Comparison of ENCODE assay signal across 24 cellular contexts in the genomic region with DNA sequence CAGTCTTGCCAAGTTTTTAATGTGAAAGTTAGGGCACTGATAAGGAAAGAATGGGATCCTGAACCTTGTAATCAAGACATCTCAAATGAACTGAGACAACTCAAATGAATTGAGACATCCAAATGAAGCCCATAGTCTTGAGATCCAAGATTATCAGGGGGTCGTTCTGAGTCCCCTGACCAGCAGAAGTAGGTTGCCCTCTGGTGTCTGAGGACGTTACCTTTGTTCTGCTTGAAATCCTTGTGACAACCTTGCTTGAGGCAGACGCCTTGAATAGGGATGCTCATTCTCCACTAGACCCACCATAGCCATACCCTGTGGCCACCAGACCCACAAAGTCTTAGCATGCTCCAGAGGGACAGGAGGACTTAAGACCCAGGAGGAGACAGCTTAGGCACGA. TPM values are rescaled to one million over a fixed set of nuclear protein-coding genes. Genes with fewer than 3 reads are reported as not detected.
DNase-seq lines count a peak whose midpoint lies in the region; ATAC-seq, FAIRE-seq and TF ChIP-seq lines count a peak whose summit lies in the region.
"Had no signal": no experiment of that assay in that cellular context is flagged by ENCODE, and none has a peak within 500 bp of the region (broad histone marks: within the 10 kb centered on the region; RNA-seq: fewer than 3 reads in every experiment).

No MANE protein-coding gene starts in this region.

- H3K9me3 ChIP-seq in HepG2 (ENCODE audit: low read length) (no peaks in the 10 kb centered on the region), right lobe of liver (no peaks in the 10 kb centered on the region), OCI-LY3 (ENCODE audit: insufficient read depth, low read length) (no peaks in the 10 kb centered on the region), H1 (ENCODE audit: insufficient read depth in 2 of 2, low read depth in 1 of 2, low read length in 1 of 2) (no peaks in the 10 kb centered on the region), adrenal gland (replicated peaks in 1 of 3) (no peaks in the 10 kb centered on the region)
- H3K9me3 ChIP-seq: BLaER1 treated with 17β-estradiol and CSF1 and Interleukin-3, amounts not matched to agents 10 nM and 100 nM; left lung; thyroid gland had no signal

- H3K27ac ChIP-seq in HepG2 (ENCODE audit: extremely low read length, insufficient read depth, low read length) (no peak overlapping the region), right lobe of liver (no peak overlapping the region), OCI-LY3 (ENCODE audit: low read length) (no peak overlapping the region), H1 (ENCODE audit: low read depth, low read length) (no peak overlapping the region), adrenal gland (no peak overlapping the region), brain microvascular endothelial cell (no peak overlapping the region)
- H3K27ac ChIP-seq: BLaER1 treated with 17β-estradiol and CSF1 and Interleukin-3, amounts not matched to agents 10 nM and 100 nM; cardiac muscle cell; left lung; thyroid gland had no signal

- no peaks in the 10 kb centered on the region for H4K20me1 ChIP-seq in HepG2 (ENCODE audit: insufficient read depth, low read length)
- H4K20me1 ChIP-seq in OCI-LY3 (ENCODE audit: insufficient read depth, low read length): no peaks in the 10 kb centered on the region
- H4K20me1 ChIP-seq in H1 (replicated peaks in 1 of 2; ENCODE audit: control insufficient read depth in 1 of 2, insufficient read depth in 2 of 2, low read length in 2 of 2): no peaks in the 10 kb centered on the region
- H4K20me1 ChIP-seq: BLaER1 treated with 17β-estradiol and CSF1 and Interleukin-3, amounts not matched to agents 10 nM and 100 nM had no signal

- BruUV-seq in HepG2 (replicated peaks; lab: Mats Ljungman, UMichigan): no TSS peak

- CTCF ChIA-PET in HepG2 (lab: Yijun Ruan, JAX; ENCODE audit: low intra/inter-chr PET ratio, low total read pairs): interaction anchor here (1.2 kb wide), 1 partner anchor 108 kb away, joined by 3 read pairs; no protein-coding TSS in a partner anchor
- CTCF ChIA-PET in H1 (lab: Charles Lee; ENCODE audit: partially characterized antibody): interaction anchor here (0.7 to 2.0 kb wide), 8 partner anchors 11 to 647 kb away, joined by 3 to 13 read pairs (median 4); no protein-coding TSS in a partner anchor

- TF ChIP-seq RAD21 in HepG2 (CRISPR knock-in tag; IDR thresholded peaks at IDR 0.05) (no peak), H1 (IDR thresholded peaks at IDR 0.05 in 1 of 2, conservative IDR thresholded peaks at IDR 0.05 in 1 of 2; ENCODE audit: low read depth in 2 of 2, low read length in 2 of 2) (peak; percentile 61 to 72)

- TF ChIP-seq POLR2A in HepG2 (IDR thresholded peaks at IDR 0.05; ENCODE audit: insufficient read depth in 1 of 2, low read depth in 2 of 2, low read length in 2 of 2): no peak
- TF ChIP-seq POLR2A in right lobe of liver (IDR thresholded peaks at IDR 0.05): no peak
- TF ChIP-seq POLR2A in H1 (IDR thresholded peaks at IDR 0.05; ENCODE audit: control extremely low read depth in 1 of 2, low read depth in 2 of 2, low read length in 2 of 2): no peak
- no peak for TF ChIP-seq POLR2A in adrenal gland (IDR thresholded peaks at IDR 0.05)

- H3K27me3 ChIP-seq in HepG2 (ENCODE audit: control insufficient read depth in 1 of 2, insufficient read depth in 2 of 2, low read length in 2 of 2) (peaks cover 0 to 7% of the 10 kb centered on the region in 2 experiments; a peak in 1 of 5 replicates), right lobe of liver (no peaks in the 10 kb centered on the region), OCI-LY3 (ENCODE audit: low read depth, low read length) (no peaks in the 10 kb centered on the region), H1 (replicated peaks in 1 of 4; ENCODE audit: control insufficient read depth in 3 of 4, extremely low read depth in 1 of 4, insufficient read depth in 3 of 4, low read length in 3 of 4) (no peaks in the 10 kb centered on the region), adrenal gland (no peaks in the 10 kb centered on the region), brain microvascular endothelial cell (replicated peaks) (peaks cover 3% of the 10 kb centered on the region)
- H3K27me3 ChIP-seq: BLaER1 treated with 17β-estradiol and CSF1 and Interleukin-3, amounts not matched to agents 10 nM and 100 nM; cardiac muscle cell; thyroid gland had no signal

- H2BK12ac ChIP-seq in H1 (ENCODE audit: low read depth, low read length): no peak overlapping the region

- no peaks in the 10 kb centered on the region for H3K36me3 ChIP-seq in HepG2 (replicated peaks in 1 of 2; ENCODE audit: control insufficient read depth in 1 of 2, insufficient read depth in 2 of 2, low read length in 2 of 2)
- H3K36me3 ChIP-seq in right lobe of liver: no peaks in the 10 kb centered on the region
- no peaks in the 10 kb centered on the region for H3K36me3 ChIP-seq in OCI-LY3 (replicated peaks; ENCODE audit: low read depth, low read length)
- H3K36me3 ChIP-seq in H1 (ENCODE audit: control insufficient read depth in 2 of 4, insufficient read depth in 4 of 4, low read length in 3 of 4): no peaks in the 10 kb centered on the region
- no peaks in the 10 kb centered on the region for H3K36me3 ChIP-seq in adrenal gland (replicated peaks in 1 of 2)
- no peaks in the 10 kb centered on the region for H3K36me3 ChIP-seq in brain microvascular endothelial cell (replicated peaks)
- H3K36me3 ChIP-seq: BLaER1 treated with 17β-estradiol and CSF1 and Interleukin-3, amounts not matched to agents 10 nM and 100 nM; cardiac muscle cell; left lung; thyroid gland had no signal

- H3K4me1 ChIP-seq in HepG2 (ENCODE audit: insufficient read depth, low read length) (no peaks in the 10 kb centered on the region), right lobe of liver (no peaks in the 10 kb centered on the region), OCI-LY3 (ENCODE audit: low read length) (peaks cover 5% of the 10 kb centered on the region; the same call in 1 of the 2 replicates), H1 (replicated peaks in 1 of 4; ENCODE audit: control insufficient read depth in 3 of 4, insufficient read depth in 4 of 4, low read length in 3 of 4) (peaks cover 0 to 3% (median 1%) of the 10 kb centered on the region in 4 experiments; a peak in 2 of 7 replicates), adrenal gland (replicated peaks in 1 of 2) (no peaks in the 10 kb centered on the region)
- H3K4me1 ChIP-seq: BLaER1 treated with 17β-estradiol and CSF1 and Interleukin-3, amounts not matched to agents 10 nM and 100 nM; left lung; thyroid gland had no signal

- in situ Hi-C loops in HepG2 (cut with HindIII; ENCODE audit: extremely low pct_ligation_motif_present, low pct_unique_long_range_greater_than_20kb) (no loop called here), brain microvascular endothelial cell (cut with HindIII; ENCODE audit: low pct_ligation_motif_present, low sequenced_read_pairs) (no loop called here)

- no peak overlapping the region for H2BK120ac ChIP-seq in H1 (replicated peaks; ENCODE audit: low read depth, low read length)

- H3K23ac ChIP-seq in H1 (ENCODE audit: insufficient read length): no peak overlapping the region

- H3K9ac ChIP-seq in HepG2 (ENCODE audit: insufficient read depth, low read depth, low read length) (no peak overlapping the region), OCI-LY3 (ENCODE audit: low read length) (no peak overlapping the region), H1 (replicated peaks in 1 of 4; ENCODE audit: extremely low read depth in 1 of 4, low read depth in 3 of 4, low read length in 3 of 4) (no peak overlapping the region)
- H3K9ac ChIP-seq: BLaER1 treated with 17β-estradiol and CSF1 and Interleukin-3, amounts not matched to agents 10 nM and 100 nM had no signal

- no peak overlapping the region for H4K5ac ChIP-seq in H1 (ENCODE audit: insufficient read length, low read depth, low read length)

- no peak overlapping the region for H3K56ac ChIP-seq in H1 (replicated peaks; ENCODE audit: insufficient read length, low read depth, low read length)

- H4K8ac ChIP-seq in H1 (ENCODE audit: extremely low read depth, insufficient read depth, low read length): no peak overlapping the region

- no peak for DNase-seq in HepG2 (ENCODE audit: low spot score)
- no peak for DNase-seq in right lobe of liver
- DNase-seq in H1 (ENCODE audit: low read depth in 1 of 2, low spot score in 2 of 2): no peak
- DNase-seq in T1000 (lab: John Stamatoyannopoulos, UW): no peak
- no peak for DNase-seq in adrenal gland
- no peak for DNase-seq in brain microvascular endothelial cell
- DNase-seq: activated CD4-positive, alpha-beta memory T cell treated with anti-CD3 and anti-CD28 coated beads, Interleukin-2, amount 10 ng/mL, durations not matched to agents 7 days and 5 days; activated naive CD4-positive, alpha-beta T cell treated with Interleukin-2 at 50 U/mL for 16 hours; activated T-cell treated with anti-CD3 and anti-CD28 coated beads for 4 hours; amygdala; head of caudate nucleus; left lung; NCI-H446 treated with DMSO at 0.1 percent for 48 hours; stimulated activated CD4-positive, alpha-beta T cell treated with anti-CD3 and anti-CD28 coated beads, Interleukin-4, amount 100 ng/mL, for 24 hours; stimulated activated naive CD8-positive, alpha-beta T cell treated with anti-CD3 and anti-CD28 coated beads, Interleukin-15, Interleukin-2, amounts not matched to agents 100 U/mL and 50 U/mL, for 24 hours; T-helper 9 cell; thyroid gland had no signal

- H3K23me2 ChIP-seq in H1 (ENCODE audit: low read depth, low read length): no peaks in the 10 kb centered on the region; the same call in 1 of the 2 replicates

- H3K79me2 ChIP-seq in HepG2 (ENCODE audit: insufficient read depth, low read length): no peaks in the 10 kb centered on the region
- H3K79me2 ChIP-seq in OCI-LY3 (ENCODE audit: low read length): no peaks in the 10 kb centered on the region
- no peaks in the 10 kb centered on the region for H3K79me2 ChIP-seq in H1 (ENCODE audit: control insufficient read depth in 1 of 2, insufficient read depth in 2 of 2, low read length in 2 of 2)

- H3K18ac ChIP-seq in H1 (ENCODE audit: extremely low read depth, low read length): no peak overlapping the region

- no peaks in the 10 kb centered on the region for H3K79me1 ChIP-seq in H1 (ENCODE audit: low read depth, low read length)

- intact Hi-C loops in HepG2 (cut with micrococcal nuclease; ENCODE audit: unreplicated experiment) (no loop called here), right lobe of liver (cut with DNase I) (no loop called here), adrenal gland (cut with DNase I) (no loop called here)

- 4% methylated on average over 4 of the region's 4 CpGs for WGBS in HepG2 (ENCODE audit: low lambda C conversion rate)
- WGBS in right lobe of liver (ENCODE audit: insufficient coverage, low coverage, low lambda C conversion rate, missing lambda C conversion rate): 24% methylated on average over 4 of the region's 4 CpGs
- 60% methylated on average over 4 of the region's 4 CpGs; no CpG with 5 or more reads in 1 of the 2 experiments for WGBS in H1 (ENCODE audit: extremely low coverage in 1 of 2, insufficient coverage in 1 of 2, insufficient read length in 1 of 2, insufficient replicate concordance in 2 of 2, low coverage in 1 of 2, low lambda C conversion rate in 2 of 2, missing lambda C conversion rate in 1 of 2), 2 experiments
- 41 to 54% (median 47%) methylated on average over 4 of the region's 4 CpGs for WGBS in adrenal gland, 4 donors

- POLR2A ChIA-PET in HepG2 (lab: Yijun Ruan, JAX) (no interaction called here), H1 (lab: Charles Lee; ENCODE audit: partially characterized antibody) (interaction anchor here (0.5 to 2.0 kb wide), 3 partner anchors 36 to 882 kb away, joined by 3 to 5 read pairs (median 4); no protein-coding TSS in a partner anchor)

- H3K4me3 ChIP-seq in HepG2 (replicated peaks in 1 of 3; ENCODE audit: insufficient read depth in 1 of 3, low read depth in 2 of 3, low read length in 3 of 3) (no peak overlapping the region), right lobe of liver (no peak overlapping the region), OCI-LY3 (ENCODE audit: low read length) (no peak overlapping the region), H1 (ENCODE audit: extremely low read depth in 1 of 4, insufficient read depth in 2 of 4, low read depth in 3 of 4, low read length in 4 of 4) (no peak overlapping the region), adrenal gland (no peak overlapping the region), brain microvascular endothelial cell (ENCODE audit: low read depth, low read length) (no peak overlapping the region)
- H3K4me3 ChIP-seq: BLaER1 treated with 17β-estradiol and CSF1 and Interleukin-3, amounts not matched to agents 10 nM and 100 nM; cardiac muscle cell; left lung; thyroid gland had no signal

- no peak overlapping the region for H2BK20ac ChIP-seq in H1 (ENCODE audit: low read length)

- H3K4ac ChIP-seq in H1 (replicated peaks; ENCODE audit: insufficient read length, low read depth, low read length): no peak overlapping the region

- H2BK5ac ChIP-seq in H1 (ENCODE audit: low read depth, low read length): no peak overlapping the region

- H4K91ac ChIP-seq in H1 (replicated peaks; ENCODE audit: insufficient read length, low read length): no peak overlapping the region

- FAIRE-seq in HepG2 (lab: Jason Lieb, UNC) (no peak), H1 (lab: Jason Lieb, UNC) (no peak)
- FAIRE-seq: A204.1, GM12891 had no signal

- no peak overlapping the region for H2BK15ac ChIP-seq in H1 (ENCODE audit: low read length)

- no peak overlapping the region for H2AK5ac ChIP-seq in H1 (ENCODE audit: low read depth, low read length)

- TF ChIP-seq CTCF in HepG2 (CRISPR knock-in tag; IDR thresholded peaks at IDR 0.05) (peak; percentile 43), right lobe of liver (IDR thresholded peaks at IDR 0.05) (no peak), OCI-LY3 (IDR thresholded peaks at IDR 0.05; ENCODE audit: low read depth, low read length) (peak; percentile 23; the same call in 1 of the 2 replicates), H1 (IDR thresholded peaks at IDR 0.05; ENCODE audit: control extremely low read depth in 1 of 3, insufficient read depth in 1 of 3, low read depth in 1 of 3, low read length in 3 of 3) (peak; percentile 36 to 52 (median 43)), adrenal gland (IDR thresholded peaks at IDR 0.05) (no peak), brain microvascular endothelial cell (IDR thresholded peaks at IDR 0.05; ENCODE audit: low read depth, low read length, missing control alignments) (no peak)

- TF ChIP-seq EP300 in HepG2 (IDR thresholded peaks at IDR 0.05; ENCODE audit: low read depth in 2 of 2, low read length in 2 of 2) (no peak), HepG2 (CRISPR knock-in tag; IDR thresholded peaks at IDR 0.05; ENCODE audit: borderline replicate concordance) (no peak), H1 (IDR thresholded peaks at IDR 0.05; ENCODE audit: borderline replicate concordance in 1 of 2, low read depth in 2 of 2, low read length in 2 of 2) (no peak)

- no peak overlapping the region for H2AFZ ChIP-seq in HepG2 (ENCODE audit: low read length)
- H2AFZ ChIP-seq in OCI-LY3 (ENCODE audit: low read depth, low read length): no peak overlapping the region
- no peak overlapping the region for H2AFZ ChIP-seq in H1 (ENCODE audit: low read length)

- no peak overlapping the region for H3K14ac ChIP-seq in H1 (ENCODE audit: insufficient read length)

- H3K4me2 ChIP-seq in HepG2 (ENCODE audit: low read depth, low read length) (no peak overlapping the region), OCI-LY3 (ENCODE audit: low read length) (no peak overlapping the region), H1 (ENCODE audit: insufficient read depth in 1 of 2, low read depth in 2 of 2, low read length in 2 of 2) (no peak overlapping the region)
- H3K4me2 ChIP-seq: BLaER1 treated with 17β-estradiol and CSF1 and Interleukin-3, amounts not matched to agents 10 nM and 100 nM had no signal

- no peak for ATAC-seq in HepG2
- no peak for ATAC-seq in right lobe of liver
- ATAC-seq in HG02798 (IDR thresholded peaks at IDR 0.05; ENCODE audit: poor library complexity, unreplicated experiment): no peak
- ATAC-seq: left lung; naive thymus-derived CD8-positive, alpha-beta T cell; stimulated activated naive CD8-positive, alpha-beta T cell treated with anti-CD3 and anti-CD28 coated beads, Interleukin-15, Interleukin-2, amounts not matched to agents 100 U/mL and 50 U/mL, for 24 hours had no signal

RNA-seq across cellular contexts. Expression of gene ZBTB9, which starts 37.7 kb away (rescaled TPM):
- total RNA-seq in HepG2 (2016; rRNA removed; fragmentation: Illumina TruSeq; extraction: Trizol) (9.2 and 11.5 TPM in 2 replicates), right lobe of liver (1 to 10 TPM; 2.5 to 3.8 (median 2.9) TPM), adrenal gland (10 to 100 TPM in 1 of 8 donors, 1 to 10 TPM in 7; 2.3 to 10.3 (median 6.7) TPM)
- total RNA-seq in HepG2 (2016; cell fraction: cytosol; rRNA removed; fragmentation: Illumina TruSeq; extraction: Trizol; ENCODE audit: low read depth): 1.1 and 1.9 TPM in 2 replicates
- 10.0 and 10.1 TPM in 2 replicates for total RNA-seq in HepG2 (2016; cell fraction: insoluble cytoplasmic fraction; rRNA removed; fragmentation: Illumina TruSeq; extraction: Trizol)
- 4.7 and 6.0 TPM in 2 replicates for total RNA-seq in HepG2 (2016; cell fraction: membrane; rRNA removed; fragmentation: Illumina TruSeq; extraction: Trizol)
- total RNA-seq in HepG2 (2016; cell fraction: nucleus; rRNA removed; fragmentation: Illumina TruSeq; extraction: Trizol): 6.5 and 6.7 TPM in 2 replicates
- polyA plus RNA-seq in HepG2 (2011; rRNA removed) (5.3 and 7.1 TPM in 2 replicates), H1 (2011; rRNA removed) (15.1 and 16.9 TPM in 2 replicates), adrenal gland (10 to 100 TPM in 1 of 3 donors, 1 to 10 TPM in 2; 3.8 to 11.2 (median 4.2) TPM)
- 3.8 and 5.0 TPM in 2 replicates for polyA plus RNA-seq in HepG2 (2011; cell fraction: cytosol; rRNA removed)
- polyA plus RNA-seq in HepG2 (2011; cell fraction: nucleus; rRNA removed): 3.6 and 4.8 TPM in 2 replicates
- polyA plus RNA-seq in HepG2 (2012): 7.1 and 7.6 TPM in 2 replicates
- 0.71 and 0.88 TPM in 2 replicates for polyA plus RNA-seq in HepG2 (2016; cell fraction: cytosol; fragmentation: Illumina TruSeq; extraction: Trizol; ENCODE audit: low read depth)
- 9.1 and 13.0 TPM in 2 replicates for polyA plus RNA-seq in HepG2 (2016; cell fraction: insoluble cytoplasmic fraction; fragmentation: Illumina TruSeq; extraction: Trizol; ENCODE audit: low read depth)
- 2.4 and 2.5 TPM in 2 replicates for polyA plus RNA-seq in HepG2 (2016; cell fraction: membrane; fragmentation: Illumina TruSeq; extraction: Trizol; ENCODE audit: low read depth)
- 7.9 and 11.1 TPM in 2 replicates for polyA plus RNA-seq in HepG2 (2016; cell fraction: nucleus; fragmentation: Illumina TruSeq; extraction: Trizol; ENCODE audit: insufficient read depth, low read depth)
- 12.4 and 17.3 TPM in 2 replicates for polyA minus RNA-seq in HepG2 (2011; rRNA and poly(A)+ RNA removed; ENCODE audit: low replicate concordance)
- 5.9 and 8.3 TPM in 2 replicates for polyA minus RNA-seq in HepG2 (2011; cell fraction: cytosol; rRNA and poly(A)+ RNA removed)
- 4.5 and 5.7 TPM in 2 replicates for polyA minus RNA-seq in HepG2 (2011; cell fraction: nucleus; rRNA and poly(A)+ RNA removed)
- total RNA-seq in H1 (2021; fragmentation: NEBNext Ultra II Directional; extraction: Animal tissue kit (Norgen Biotek cat#: 25700)): 20.2 and 25.0 TPM in 2 replicates
- polyA plus RNA-seq in H1 (2011; cell fraction: cytosol; rRNA removed): 17.9 TPM
- 54.7 TPM for polyA plus RNA-seq in H1 (2011; cell fraction: nucleus; rRNA removed)
- 28.1 to 36.7 TPM (median 31.7 TPM) in 4 replicates for polyA plus RNA-seq in H1 (2012, experiment 1 of 2)
- polyA plus RNA-seq in H1 (2012, experiment 2 of 2): 23.3 TPM
- polyA plus RNA-seq in H1 (2013, experiment 1 of 2): 12.5 TPM
- 13.7 TPM for polyA plus RNA-seq in H1 (2013, experiment 2 of 2)
- 24.1 and 24.3 TPM in 2 replicates for polyA minus RNA-seq in H1 (2011; rRNA and poly(A)+ RNA removed)
- polyA minus RNA-seq in H1 (2011; cell fraction: cytosol; rRNA and poly(A)+ RNA removed): 17.0 TPM
- 9.4 TPM for polyA minus RNA-seq in H1 (2011; cell fraction: nucleus; rRNA and poly(A)+ RNA removed)

Comparison
In these comparisons a context has a peak if more than half of its experiments do, and no peak if none do; other contexts are left out.
1. CTCF ChIP-seq: peak in HepG2 (single experiment), OCI-LY3 (single experiment) and H1 (3 of 3); none in right lobe of liver (0 of 4), adrenal gland (0 of 6) and brain microvascular endothelial cell (single experiment).
2. Of the 41 proteins assayed by ChIP-seq in both HepG2 and H1: peak only in HepG2: none; only in H1: RAD21; in both: CTCF; in neither: 39.